ENCODE assay signal across 14 cellular contexts in the genomic region with DNA sequence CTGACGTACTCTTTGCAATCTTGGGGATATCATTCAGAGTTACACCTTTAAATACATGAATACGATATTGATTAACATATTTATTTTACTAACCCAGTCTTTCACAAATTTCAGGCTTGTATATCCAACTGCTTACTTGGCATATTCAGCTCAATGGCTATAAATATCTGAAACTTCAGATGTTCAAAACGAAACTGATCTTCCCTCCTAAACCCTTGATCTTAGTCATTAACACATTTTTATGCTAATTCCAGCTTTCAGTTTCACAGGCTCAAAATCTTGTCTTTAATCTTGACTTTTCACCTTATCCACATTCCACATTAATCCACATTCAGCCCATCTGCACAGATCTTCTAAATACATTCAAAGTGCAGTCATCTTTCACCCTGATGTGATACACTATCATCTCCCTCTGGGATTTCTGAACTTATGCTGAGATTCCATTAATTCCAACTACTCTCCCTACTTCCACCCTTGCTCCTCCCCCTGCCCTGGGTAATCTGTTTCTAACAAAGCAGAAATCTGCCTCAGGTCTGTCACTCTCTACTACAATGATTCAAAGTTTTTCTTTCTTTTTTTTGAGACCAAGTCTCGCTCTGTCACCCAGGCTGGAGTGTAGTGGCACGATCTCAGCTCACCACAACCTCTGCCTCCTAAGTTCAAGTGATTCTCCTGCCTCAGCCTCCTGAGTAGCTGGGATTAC.
DNase-seq lines count a peak whose midpoint lies in the region; ATAC-seq, FAIRE-seq and TF ChIP-seq lines count a peak whose summit lies in the region.
"Had no signal": no experiment of that assay in that cellular context is flagged by ENCODE, and none has a peak within 500 bp of the region (broad histone marks: within the 10 kb centered on the region; RNA-seq: fewer than 3 reads in every experiment).

No MANE protein-coding gene starts in this region.

- H3K4me3 ChIP-seq in choroid plexus epithelial cell (ENCODE audit: low read depth, low read length) (no peak overlapping the region), kidney (ENCODE audit: low read length in 2 of 2) (no peak overlapping the region)
- H3K4me3 ChIP-seq: coronary artery, psoas muscle had no signal

- H3K36me3 ChIP-seq in kidney (ENCODE audit: control insufficient read depth in 1 of 2, insufficient read depth in 2 of 2, low read length in 2 of 2), result no peaks in the 10 kb centered on the region

- no peak for TF ChIP-seq POLR2A in H54 (IDR thresholded peaks at IDR 0.05; ENCODE audit: low read depth, low read length)

- no peaks in the 10 kb centered on the region for H3K4me1 ChIP-seq in kidney (ENCODE audit: control insufficient read depth in 1 of 2, insufficient read depth in 1 of 2, low read depth in 1 of 2, low read length in 2 of 2)
- H3K4me1 ChIP-seq: psoas muscle had no signal

- DNase-seq in H54 (ENCODE audit: insufficient read length, low spot score), result no peak
- peak; percentile 2 for DNase-seq in choroid plexus epithelial cell (ENCODE audit: low read depth)
- DNase-seq in substantia nigra (lab: John Stamatoyannopoulos, UW), result no peak
- DNase-seq in NCI-H1417 treated with DMSO at 0.1 percent for 48 hours (lab: John Stamatoyannopoulos, UW), result no peak
- no peak for DNase-seq in kidney
- DNase-seq: activated naive CD8-positive, alpha-beta T cell treated with anti-CD3 and anti-CD28 coated beads, Interleukin-2, amount 10 ng/mL, durations not matched to agents 7 days and 5 days; KG1; NCI-H2081 treated with DMSO at 0.1 percent for 48 hours; psoas muscle; T-cell had no signal

- no peak overlapping the region for H3K9ac ChIP-seq in kidney (ENCODE audit: low read length in 2 of 2)

- H3K27ac ChIP-seq in substantia nigra (ENCODE audit: low read depth, low read length, poor library complexity, severe bottlenecking), result no peak overlapping the region
- H3K27ac ChIP-seq in kidney (ENCODE audit: low read depth in 2 of 2, low read length in 2 of 2), result no peak overlapping the region
- H3K27ac ChIP-seq: coronary artery, psoas muscle had no signal

- H3K9me3 ChIP-seq in kidney (ENCODE audit: control insufficient read depth in 1 of 2, low read length in 2 of 2), result no peaks in the 10 kb centered on the region
- H3K9me3 ChIP-seq: psoas muscle had no signal

- FAIRE-seq in H54 (lab: Jason Lieb, UNC), result peak; percentile 20
- no peak for FAIRE-seq in kidney (lab: Jason Lieb, UNC)

- TF ChIP-seq CTCF in choroid plexus epithelial cell (conservative IDR thresholded peaks at IDR 0.05; ENCODE audit: low read depth, low read length), result no peak
- TF ChIP-seq CTCF in kidney (IDR thresholded peaks at IDR 0.05; ENCODE audit: borderline replicate concordance, extremely low read depth, insufficient read depth), result no peak

- peak; percentile 73 for ATAC-seq in GM19023 (IDR thresholded peaks at IDR 0.05; ENCODE audit: unreplicated experiment)
- ATAC-seq in HG03175 (IDR thresholded peaks at IDR 0.05; ENCODE audit: unreplicated experiment), result peak; percentile 88
- no peak for ATAC-seq in activated CD4-positive, CD25-positive, alpha-beta regulatory T cell treated with anti-CD3 and anti-CD28 coated beads, Interleukin-2, amount 50 U/mL, for 24 hours
- ATAC-seq: psoas muscle, T-cell had no signal

- intact Hi-C loops in kidney (cut with DNase I), result no loop called here

Comparison
In these comparisons a context has a peak if more than half of its experiments do, and no peak if none do; other contexts are left out.
1. ATAC-seq: peak in GM19023 (single experiment) and HG03175 (single experiment); none in activated CD4-positive, CD25-positive, alpha-beta regulatory T cell treated with anti-CD3 and anti-CD28 coated beads, Interleukin-2, amount 50 U/mL, for 24 hours (0 of 2).